Comparison of ENCODE assay signal across 8 cellular contexts in the genomic region with DNA sequence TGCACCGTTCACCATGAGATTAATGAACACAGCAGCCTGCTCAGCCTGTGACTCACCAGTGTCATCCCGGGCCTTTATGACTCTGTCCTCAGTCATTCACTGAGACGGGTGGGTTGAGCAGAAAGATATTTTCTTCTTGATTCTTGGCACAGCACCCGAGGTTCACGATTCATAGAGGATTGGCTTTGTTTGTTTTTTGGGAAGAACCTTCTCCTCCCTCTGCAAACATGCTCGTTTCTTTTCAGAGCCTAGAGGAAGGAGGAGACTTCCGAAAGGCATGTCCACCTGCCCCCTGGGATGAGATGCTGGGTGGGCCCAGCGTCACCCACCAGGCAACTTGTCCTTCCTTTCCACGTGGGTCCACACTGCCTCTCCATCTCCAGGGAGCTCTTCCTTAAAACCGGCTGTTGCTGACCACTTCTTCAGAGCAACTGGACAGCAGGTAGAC.
DNase-seq lines count a peak whose midpoint lies in the region; ATAC-seq, FAIRE-seq and TF ChIP-seq lines count a peak whose summit lies in the region.
"Had no signal": no experiment of that assay in that cellular context is flagged by ENCODE, and none has a peak within 500 bp of the region (broad histone marks: within the 10 kb centered on the region; RNA-seq: fewer than 3 reads in every experiment).

No MANE protein-coding gene starts in this region.

- no peak overlapping the region for H3K9ac ChIP-seq in mammary epithelial cell (ENCODE audit: insufficient read depth, low read length)

- peak overlapping the region; percentile 43 for H3K4me2 ChIP-seq in mammary epithelial cell (ENCODE audit: insufficient read depth, low read depth, low read length)

- no peaks in the 10 kb centered on the region for H4K20me1 ChIP-seq in mammary epithelial cell (ENCODE audit: insufficient read depth, low read length)

- dilution Hi-C loops in mammary epithelial cell (cut with HindIII; ENCODE audit: low sequenced_read_pairs), result loop anchor here (5.0 kb wide), 1 partner anchor 103 kb away; no protein-coding TSS in a partner anchor

- H3K79me2 ChIP-seq in mammary epithelial cell (ENCODE audit: insufficient read depth, low read length), result no peaks in the 10 kb centered on the region

- ATAC-seq in left lobe of liver (peak; percentile 15), upper lobe of right lung (no peak), HG03432 (IDR thresholded peaks at IDR 0.05; ENCODE audit: unreplicated experiment) (no peak), HG02610 (IDR thresholded peaks at IDR 0.05; ENCODE audit: unreplicated experiment) (no peak)

- BruUV-seq in mammary epithelial cell (replicated peaks; lab: Mats Ljungman, UMichigan), result no TSS peak

- no peaks in the 10 kb centered on the region for H3K36me3 ChIP-seq in mammary epithelial cell (ENCODE audit: insufficient read depth, low read length)
- no peaks in the 10 kb centered on the region for H3K36me3 ChIP-seq in upper lobe of right lung

- TF ChIP-seq CTCF in mammary epithelial cell (conservative IDR thresholded peaks at IDR 0.05 in 1 of 2, IDR thresholded peaks at IDR 0.05 in 1 of 2; ENCODE audit: extremely low read depth in 1 of 2, insufficient read depth in 1 of 2, low read depth in 1 of 2, low read length in 2 of 2) (no peak), upper lobe of right lung (IDR thresholded peaks at IDR 0.05) (no peak)

- no peak overlapping the region for H3K27ac ChIP-seq in mammary epithelial cell (ENCODE audit: insufficient read depth, low read depth, low read length)
- peak overlapping the region; percentile 24 for H3K27ac ChIP-seq in upper lobe of right lung

- H2AFZ ChIP-seq in mammary epithelial cell (ENCODE audit: low read depth, low read length), result no peak overlapping the region

- CTCF ChIA-PET in mammary epithelial cell (lab: Charles Lee; ENCODE audit: low non-redundant PET), result no interaction called here

- in situ Hi-C loops in mammary epithelial cell (cut with MboI; ENCODE audit: low sequenced_read_pairs in 2 of 2), result no loop called here

- H3K9me3 ChIP-seq in mammary epithelial cell (replicated peaks; ENCODE audit: insufficient read depth, low read length) (no peaks in the 10 kb centered on the region), upper lobe of right lung (no peaks in the 10 kb centered on the region)

- WGBS in mammary epithelial cell (ENCODE audit: low coverage, missing lambda C conversion rate), result 6% methylated on average over 7 of the region's 10 CpGs

- peak; percentile 88 for FAIRE-seq in HTR-8/SVneo (lab: Jason Lieb, UNC)

- intact Hi-C loops in mammary epithelial cell (cut with micrococcal nuclease) (no loop called here), upper lobe of right lung (cut with DNase I) (no loop called here)

- H3K27me3 ChIP-seq in mammary epithelial cell (ENCODE audit: insufficient read depth, low read length) (no peaks in the 10 kb centered on the region), upper lobe of right lung (no peaks in the 10 kb centered on the region)

- H3K4me1 ChIP-seq in mammary epithelial cell (ENCODE audit: insufficient read depth, low read length) (peaks cover 29% of the 10 kb centered on the region), upper lobe of right lung (peaks cover 34% of the 10 kb centered on the region)

- DNase-seq in HTR-8/SVneo (ENCODE audit: insufficient read length, low spot score) (peak; percentile 86), mammary epithelial cell (peak; percentile 82), left lobe of liver (ENCODE audit: low spot score) (no peak), upper lobe of right lung (no peak), NCI-H82 treated with DMSO at 0.1 percent for 48 hours (lab: John Stamatoyannopoulos, UW; ENCODE audit: unreplicated experiment) (no peak)
- DNase-seq: activated gamma-delta T cell had no signal

- H3K4me3 ChIP-seq in mammary epithelial cell (replicated peaks in 1 of 3; ENCODE audit: insufficient read depth in 1 of 3, low read depth in 2 of 3, low read length in 3 of 3) (no peak overlapping the region), upper lobe of right lung (no peak overlapping the region)

Comparison
In these comparisons a context has a peak if more than half of its experiments do, and no peak if none do; other contexts are left out.
1. DNase-seq: peak in HTR-8/SVneo (single experiment) and mammary epithelial cell (single experiment); none in left lobe of liver (single experiment), upper lobe of right lung (single experiment) and NCI-H82 treated with DMSO at 0.1 percent for 48 hours (single experiment).